Comparison of ENCODE assay signal across 1 cellular context in the genomic region with DNA sequence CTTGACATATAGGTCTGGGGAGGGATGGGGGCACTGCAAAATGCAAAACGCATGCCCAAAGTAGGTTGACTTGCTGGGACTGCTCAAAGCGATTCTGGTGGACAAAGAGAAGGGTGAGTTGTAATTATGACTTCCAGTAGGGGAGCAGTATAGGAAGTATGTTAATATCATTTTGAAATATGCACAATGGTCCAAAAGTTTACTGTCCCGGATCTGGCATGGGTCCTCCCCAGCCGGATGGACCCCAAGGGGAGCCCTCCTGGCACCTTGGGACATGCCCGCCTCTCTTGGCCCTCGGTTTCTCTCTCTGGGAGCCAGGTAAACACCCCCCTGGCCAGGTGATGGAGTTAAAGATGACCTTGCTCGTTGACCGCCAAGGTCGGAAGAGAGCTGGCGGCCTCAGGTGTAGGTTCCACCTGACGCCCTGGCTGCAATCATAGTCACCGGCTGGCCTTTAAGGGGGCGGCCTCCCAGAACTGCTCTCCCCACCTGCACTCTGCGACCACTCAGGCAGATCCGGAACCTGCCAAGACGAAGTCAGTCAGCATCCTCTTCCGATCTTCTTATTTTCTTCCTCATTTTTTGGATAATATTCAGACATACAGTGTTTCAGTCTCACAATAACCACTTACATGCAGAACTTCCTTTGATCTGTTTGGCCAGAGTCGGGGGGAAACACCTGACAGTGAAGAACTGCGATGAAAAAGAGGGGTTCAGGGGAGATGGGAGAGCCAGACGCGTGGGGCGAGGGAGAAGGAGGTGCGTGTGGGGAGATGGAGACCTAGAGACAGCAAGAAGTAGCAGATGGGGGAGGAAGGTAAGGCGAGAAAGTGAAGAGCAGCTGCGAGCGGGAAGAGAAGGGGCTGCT.
TF ChIP-seq lines count a peak whose summit lies in the region.

No MANE protein-coding gene starts in this region.

TF ChIP-seq in endothelial cell of umbilical vein, 7 proteins besides CTCF, POLR2A, EP300 and RAD21:
- TF ChIP-seq JUN (IDR thresholded peaks at IDR 0.05; ENCODE audit: borderline replicate concordance, insufficient read depth, insufficient read length, low read depth) (no peak), EZH2 (IDR thresholded peaks at IDR 0.05; ENCODE audit: borderline replicate concordance, low read depth, low read length, severe bottlenecking) (peak; percentile 74)
